Comparison of ENCODE assay signal across 8 cellular contexts in the genomic region with DNA sequence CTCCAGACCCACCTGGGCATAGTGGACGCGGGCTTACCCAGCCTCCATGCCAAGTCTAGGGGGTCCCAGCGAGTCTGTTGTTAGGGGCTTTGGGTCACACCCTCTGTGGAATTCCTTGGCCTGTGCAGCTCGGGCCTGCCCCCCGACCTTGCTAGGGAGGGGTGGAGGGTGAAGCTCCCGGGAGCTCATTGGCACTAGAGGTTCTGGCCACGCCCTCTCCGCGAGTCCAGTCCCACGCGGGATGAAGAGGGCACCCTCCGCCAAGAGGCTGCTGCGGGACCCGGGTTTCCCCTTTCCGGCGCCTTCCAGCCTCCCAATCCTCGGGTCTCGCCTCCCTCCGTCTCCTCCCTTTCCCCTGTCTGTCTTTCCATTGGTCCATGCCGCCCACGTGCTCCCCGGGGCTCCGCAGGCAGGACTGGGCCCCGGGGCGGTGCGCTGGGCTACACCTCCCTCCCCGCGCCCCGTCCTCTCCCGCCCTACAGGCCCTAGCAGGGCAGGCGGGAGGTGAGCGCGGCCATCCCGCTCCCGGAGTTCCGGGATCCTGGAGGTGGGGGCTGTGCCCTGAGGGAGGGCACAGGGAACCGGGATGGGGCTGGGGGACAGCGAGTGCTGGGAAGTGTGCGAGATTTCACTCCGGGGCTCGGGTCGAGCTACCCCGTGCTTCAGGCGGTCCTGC. TPM values are rescaled to one million over a fixed set of nuclear protein-coding genes. Genes with fewer than 3 reads are reported as not detected.
DNase-seq lines count a peak whose midpoint lies in the region; ATAC-seq and TF ChIP-seq lines count a peak whose summit lies in the region.

No MANE protein-coding gene starts in this region.

- no peaks in the 10 kb centered on the region for H3K27me3 ChIP-seq in mucosa of rectum (ENCODE audit: control insufficient read depth in 2 of 2, insufficient read depth in 2 of 2, low read length in 2 of 2)

- H3K9me3 ChIP-seq in mucosa of rectum (ENCODE audit: control insufficient read depth in 2 of 2, low read length in 2 of 2) = no peaks in the 10 kb centered on the region

- peak; percentile 60 for ATAC-seq in GM21529 (IDR thresholded peaks at IDR 0.05; ENCODE audit: unreplicated experiment)

- DNase-seq in DMS 273 (lab: John Stamatoyannopoulos, UW; ENCODE audit: unreplicated experiment) (peak; percentile 99), OCI-M2 (lab: John Stamatoyannopoulos, UW; ENCODE audit: unreplicated experiment) (peak; percentile 64), epithelial cell of proximal tubule (ENCODE audit: low read depth) (peak; percentile 50)
- DNase-seq in activated T-cell treated with anti-CD3 and anti-CD28 coated beads, Interleukin-2, amount 50 U/mL, for 1 hour = peak; percentile 84
- peak; percentile 56 to 70 for DNase-seq in stimulated activated CD8-positive, alpha-beta memory T cell treated with anti-CD3 and anti-CD28 coated beads, Interleukin-4, amount 100 ng/mL, for 4 hours (ENCODE audit: low read depth in 2 of 2, low spot score in 1 of 2)

- H3K9ac ChIP-seq in mucosa of rectum (ENCODE audit: low read depth in 1 of 2, low read length in 2 of 2) = peak overlapping the region; percentile 95 to 96

- peak; percentile 24; the same call in 1 of the 2 replicates for TF ChIP-seq EP300 in Ishikawa (IDR thresholded peaks at IDR 0.05; ENCODE audit: borderline replicate concordance)

- no peak for TF ChIP-seq RAD21 in Ishikawa (IDR thresholded peaks at IDR 0.05; ENCODE audit: low read depth)

- TF ChIP-seq CTCF in epithelial cell of proximal tubule (conservative IDR thresholded peaks at IDR 0.05; ENCODE audit: low read depth, low read length) = no peak

- H3K36me3 ChIP-seq in mucosa of rectum (ENCODE audit: control insufficient read depth in 2 of 2, insufficient read depth in 2 of 2, low read length in 2 of 2) = peaks cover 19 to 25% of the 10 kb centered on the region in 2 donors

- H3K4me1 ChIP-seq in mucosa of rectum (ENCODE audit: control insufficient read depth in 2 of 2, insufficient read depth in 2 of 2, low read length in 2 of 2) = peaks cover 34% of the 10 kb centered on the region in 2 donors

- H3K4me3 ChIP-seq in epithelial cell of proximal tubule (ENCODE audit: low read depth, low read length) = peak overlapping the region; percentile 98
- peak overlapping the region; percentile 91 to 93 for H3K4me3 ChIP-seq in mucosa of rectum (ENCODE audit: low read length in 2 of 2)

- peak overlapping the region; percentile 99 to 100 for H3K27ac ChIP-seq in mucosa of rectum (ENCODE audit: low read depth in 2 of 2, low read length in 2 of 2)

TF ChIP-seq in Ishikawa, 13 proteins besides CTCF, POLR2A, EP300 and RAD21:
- no peak for TF ChIP-seq FOXM1 (IDR thresholded peaks at IDR 0.05; ENCODE audit: borderline replicate concordance, low read depth)
- TF ChIP-seq NFIC (IDR thresholded peaks at IDR 0.05) = peak; percentile 28; the same call in 1 of the 2 replicates
- TF ChIP-seq, protein P1, sequence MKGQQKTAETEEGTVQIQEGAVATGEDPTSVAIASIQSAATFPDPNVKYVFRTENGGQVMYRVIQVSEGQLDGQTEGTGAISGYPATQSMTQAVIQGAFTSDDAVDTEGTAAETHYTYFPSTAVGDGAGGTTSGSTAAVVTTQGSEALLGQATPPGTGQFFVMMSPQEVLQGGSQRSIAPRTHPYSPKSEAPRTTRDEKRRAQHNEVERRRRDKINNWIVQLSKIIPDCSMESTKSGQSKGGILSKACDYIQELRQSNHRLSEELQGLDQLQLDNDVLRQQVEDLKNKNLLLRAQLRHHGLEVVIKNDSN (IDR thresholded peaks at IDR 0.05) = peak; percentile 99
- TF ChIP-seq, protein P2, sequence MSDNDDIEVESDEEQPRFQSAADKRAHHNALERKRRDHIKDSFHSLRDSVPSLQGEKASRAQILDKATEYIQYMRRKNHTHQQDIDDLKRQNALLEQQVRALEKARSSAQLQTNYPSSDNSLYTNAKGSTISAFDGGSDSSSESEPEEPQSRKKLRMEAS (IDR thresholded peaks at IDR 0.05) = peak; percentile 77
- TF ChIP-seq, protein P3, sequence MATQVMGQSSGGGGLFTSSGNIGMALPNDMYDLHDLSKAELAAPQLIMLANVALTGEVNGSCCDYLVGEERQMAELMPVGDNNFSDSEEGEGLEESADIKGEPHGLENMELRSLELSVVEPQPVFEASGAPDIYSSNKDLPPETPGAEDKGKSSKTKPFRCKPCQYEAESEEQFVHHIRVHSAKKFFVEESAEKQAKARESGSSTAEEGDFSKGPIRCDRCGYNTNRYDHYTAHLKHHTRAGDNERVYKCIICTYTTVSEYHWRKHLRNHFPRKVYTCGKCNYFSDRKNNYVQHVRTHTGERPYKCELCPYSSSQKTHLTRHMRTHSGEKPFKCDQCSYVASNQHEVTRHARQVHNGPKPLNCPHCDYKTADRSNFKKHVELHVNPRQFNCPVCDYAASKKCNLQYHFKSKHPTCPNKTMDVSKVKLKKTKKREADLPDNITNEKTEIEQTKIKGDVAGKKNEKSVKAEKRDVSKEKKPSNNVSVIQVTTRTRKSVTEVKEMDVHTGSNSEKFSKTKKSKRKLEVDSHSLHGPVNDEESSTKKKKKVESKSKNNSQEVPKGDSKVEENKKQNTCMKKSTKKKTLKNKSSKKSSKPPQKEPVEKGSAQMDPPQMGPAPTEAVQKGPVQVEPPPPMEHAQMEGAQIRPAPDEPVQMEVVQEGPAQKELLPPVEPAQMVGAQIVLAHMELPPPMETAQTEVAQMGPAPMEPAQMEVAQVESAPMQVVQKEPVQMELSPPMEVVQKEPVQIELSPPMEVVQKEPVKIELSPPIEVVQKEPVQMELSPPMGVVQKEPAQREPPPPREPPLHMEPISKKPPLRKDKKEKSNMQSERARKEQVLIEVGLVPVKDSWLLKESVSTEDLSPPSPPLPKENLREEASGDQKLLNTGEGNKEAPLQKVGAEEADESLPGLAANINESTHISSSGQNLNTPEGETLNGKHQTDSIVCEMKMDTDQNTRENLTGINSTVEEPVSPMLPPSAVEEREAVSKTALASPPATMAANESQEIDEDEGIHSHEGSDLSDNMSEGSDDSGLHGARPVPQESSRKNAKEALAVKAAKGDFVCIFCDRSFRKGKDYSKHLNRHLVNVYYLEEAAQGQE (IDR thresholded peaks at IDR 0.05; ENCODE audit: low read depth) = no peak
- TF ChIP-seq TEAD4 (IDR thresholded peaks at IDR 0.05) = peak; percentile 45; the same call in 1 of the 2 replicates
- 0 out of 2 replicates have a peak, but pooled peaks have one; percentile 51 for TF ChIP-seq EGR1 (IDR thresholded peaks at IDR 0.05)
- TF ChIP-seq TCF12 (IDR thresholded peaks at IDR 0.05; ENCODE audit: low read depth) = 0 out of 2 replicates have a peak, but pooled peaks have one; percentile 15
- TF ChIP-seq TAF1 (IDR thresholded peaks at IDR 0.05; ENCODE audit: low read depth) = peak; percentile 58; the same call in 1 of the 2 replicates

RNA-seq across cellular contexts. Expression of gene RUSC1, which starts 3.5 kb away (rescaled TPM):
- total RNA-seq in epithelial cell of proximal tubule = 53.2 and 64.8 TPM in 2 replicates

RNA-seq across cellular contexts. Expression of gene FDPS, which starts 15.5 kb away (rescaled TPM):
- total RNA-seq in epithelial cell of proximal tubule = 248 and 580 TPM in 2 replicates

RNA-seq across cellular contexts. Expression of gene PKLR, which starts 22.9 kb away (rescaled TPM):
- total RNA-seq in epithelial cell of proximal tubule = not detected in 2 replicates

RNA-seq across cellular contexts. Expression of gene HCN3, which starts 46.9 kb away (rescaled TPM):
- 0.72 and 8.1 TPM in 2 replicates for total RNA-seq in epithelial cell of proximal tubule

RNA-seq across cellular contexts. Expression of gene CLK2, which starts 50.9 kb away (rescaled TPM):
- total RNA-seq in epithelial cell of proximal tubule = 20.7 and 43.7 TPM in 2 replicates

Comparison
In these comparisons a context has a peak if more than half of its experiments do, and no peak if none do; other contexts are left out.
1. Peak in every context shown above with its lines: DNase-seq, ATAC-seq, H3K4me3 ChIP-seq and H3K27ac ChIP-seq.